1 cellular context compared by ENCODE assay signal in the genomic region with DNA sequence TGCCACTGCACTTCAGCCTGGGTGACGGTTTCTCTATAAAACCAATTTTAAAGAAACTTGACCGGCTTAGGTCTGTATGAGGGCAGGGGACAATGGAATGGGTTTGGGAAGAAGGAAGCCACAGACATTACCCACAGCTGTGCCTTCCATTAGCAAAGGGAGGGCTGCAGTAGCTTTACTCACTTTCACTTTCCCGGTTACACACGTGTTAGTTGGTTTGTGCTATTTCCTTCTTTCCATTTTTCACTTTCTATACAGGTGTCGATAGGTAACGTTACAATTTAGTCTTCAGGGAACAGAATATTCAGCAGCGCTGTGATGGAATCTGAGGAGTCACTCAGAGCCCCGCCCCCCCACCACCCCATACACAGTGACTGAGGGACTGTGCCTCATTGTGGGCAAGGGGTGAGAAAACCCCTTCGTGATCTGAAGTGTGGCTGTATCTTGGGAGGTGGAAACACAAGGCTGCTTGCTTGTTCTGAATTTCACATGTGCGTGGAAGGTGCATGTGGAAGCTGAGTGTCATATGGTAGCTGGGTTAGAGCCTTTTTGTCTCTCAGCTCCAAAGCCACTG.
TF ChIP-seq lines count a peak whose summit lies in the region.

No MANE protein-coding gene starts in this region.

TF ChIP-seq in A549, 52 proteins besides CTCF, POLR2A, EP300 and RAD21 (continued from another document):
- TF ChIP-seq, protein P1, sequence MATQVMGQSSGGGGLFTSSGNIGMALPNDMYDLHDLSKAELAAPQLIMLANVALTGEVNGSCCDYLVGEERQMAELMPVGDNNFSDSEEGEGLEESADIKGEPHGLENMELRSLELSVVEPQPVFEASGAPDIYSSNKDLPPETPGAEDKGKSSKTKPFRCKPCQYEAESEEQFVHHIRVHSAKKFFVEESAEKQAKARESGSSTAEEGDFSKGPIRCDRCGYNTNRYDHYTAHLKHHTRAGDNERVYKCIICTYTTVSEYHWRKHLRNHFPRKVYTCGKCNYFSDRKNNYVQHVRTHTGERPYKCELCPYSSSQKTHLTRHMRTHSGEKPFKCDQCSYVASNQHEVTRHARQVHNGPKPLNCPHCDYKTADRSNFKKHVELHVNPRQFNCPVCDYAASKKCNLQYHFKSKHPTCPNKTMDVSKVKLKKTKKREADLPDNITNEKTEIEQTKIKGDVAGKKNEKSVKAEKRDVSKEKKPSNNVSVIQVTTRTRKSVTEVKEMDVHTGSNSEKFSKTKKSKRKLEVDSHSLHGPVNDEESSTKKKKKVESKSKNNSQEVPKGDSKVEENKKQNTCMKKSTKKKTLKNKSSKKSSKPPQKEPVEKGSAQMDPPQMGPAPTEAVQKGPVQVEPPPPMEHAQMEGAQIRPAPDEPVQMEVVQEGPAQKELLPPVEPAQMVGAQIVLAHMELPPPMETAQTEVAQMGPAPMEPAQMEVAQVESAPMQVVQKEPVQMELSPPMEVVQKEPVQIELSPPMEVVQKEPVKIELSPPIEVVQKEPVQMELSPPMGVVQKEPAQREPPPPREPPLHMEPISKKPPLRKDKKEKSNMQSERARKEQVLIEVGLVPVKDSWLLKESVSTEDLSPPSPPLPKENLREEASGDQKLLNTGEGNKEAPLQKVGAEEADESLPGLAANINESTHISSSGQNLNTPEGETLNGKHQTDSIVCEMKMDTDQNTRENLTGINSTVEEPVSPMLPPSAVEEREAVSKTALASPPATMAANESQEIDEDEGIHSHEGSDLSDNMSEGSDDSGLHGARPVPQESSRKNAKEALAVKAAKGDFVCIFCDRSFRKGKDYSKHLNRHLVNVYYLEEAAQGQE (IDR thresholded peaks at IDR 0.05), result no peak
- TF ChIP-seq KDM1A (IDR thresholded peaks at IDR 0.05; ENCODE audit: low read depth) (no peak), RNF2 (IDR thresholded peaks at IDR 0.05; ENCODE audit: borderline replicate concordance, low read depth) (no peak), HOXA7 (CRISPR knock-in tag; IDR thresholded peaks at IDR 0.05) (no peak), HEYL (CRISPR knock-in tag; IDR thresholded peaks at IDR 0.05) (no peak), JUNB (IDR thresholded peaks at IDR 0.05) (no peak), CHD4 (IDR thresholded peaks at IDR 0.05; ENCODE audit: borderline replicate concordance) (no peak)
- TF ChIP-seq, protein P2, sequence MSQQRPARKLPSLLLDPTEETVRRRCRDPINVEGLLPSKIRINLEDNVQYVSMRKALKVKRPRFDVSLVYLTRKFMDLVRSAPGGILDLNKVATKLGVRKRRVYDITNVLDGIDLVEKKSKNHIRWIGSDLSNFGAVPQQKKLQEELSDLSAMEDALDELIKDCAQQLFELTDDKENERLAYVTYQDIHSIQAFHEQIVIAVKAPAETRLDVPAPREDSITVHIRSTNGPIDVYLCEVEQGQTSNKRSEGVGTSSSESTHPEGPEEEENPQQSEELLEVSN (IDR thresholded peaks at IDR 0.05; ENCODE audit: borderline replicate concordance, low read depth), result no peak
- TF ChIP-seq, protein P3, sequence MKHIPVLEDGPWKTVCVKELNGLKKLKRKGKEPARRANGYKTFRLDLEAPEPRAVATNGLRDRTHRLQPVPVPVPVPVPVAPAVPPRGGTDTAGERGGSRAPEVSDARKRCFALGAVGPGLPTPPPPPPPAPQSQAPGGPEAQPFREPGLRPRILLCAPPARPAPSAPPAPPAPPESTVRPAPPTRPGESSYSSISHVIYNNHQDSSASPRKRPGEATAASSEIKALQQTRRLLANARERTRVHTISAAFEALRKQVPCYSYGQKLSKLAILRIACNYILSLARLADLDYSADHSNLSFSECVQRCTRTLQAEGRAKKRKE (CRISPR knock-in tag; IDR thresholded peaks at IDR 0.05; ENCODE audit: low read depth), result no peak
- TF ChIP-seq, protein P4, sequence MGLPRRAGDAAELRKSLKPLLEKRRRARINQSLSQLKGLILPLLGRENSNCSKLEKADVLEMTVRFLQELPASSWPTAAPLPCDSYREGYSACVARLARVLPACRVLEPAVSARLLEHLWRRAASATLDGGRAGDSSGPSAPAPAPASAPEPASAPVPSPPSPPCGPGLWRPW (IDR thresholded peaks at IDR 0.05), result no peak
- TF ChIP-seq, protein P5, sequence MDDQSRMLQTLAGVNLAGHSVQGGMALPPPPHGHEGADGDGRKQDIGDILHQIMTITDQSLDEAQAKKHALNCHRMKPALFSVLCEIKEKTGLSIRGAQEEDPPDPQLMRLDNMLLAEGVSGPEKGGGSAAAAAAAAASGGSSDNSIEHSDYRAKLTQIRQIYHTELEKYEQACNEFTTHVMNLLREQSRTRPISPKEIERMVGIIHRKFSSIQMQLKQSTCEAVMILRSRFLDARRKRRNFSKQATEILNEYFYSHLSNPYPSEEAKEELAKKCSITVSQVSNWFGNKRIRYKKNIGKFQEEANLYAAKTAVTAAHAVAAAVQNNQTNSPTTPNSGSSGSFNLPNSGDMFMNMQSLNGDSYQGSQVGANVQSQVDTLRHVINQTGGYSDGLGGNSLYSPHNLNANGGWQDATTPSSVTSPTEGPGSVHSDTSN (IDR thresholded peaks at IDR 0.05), result no peak
